16 cellular contexts compared by ENCODE assay signal in genomic region chr7:151168787-151169162, GRCh38. TPM values are rescaled to one million over a fixed set of nuclear protein-coding genes. Genes with fewer than 3 reads are reported as not detected.
DNase-seq lines count a peak whose midpoint lies in the region; ATAC-seq and TF ChIP-seq lines count a peak whose summit lies in the region.
"Had no signal": no experiment of that assay in that cellular context is flagged by ENCODE, and none has a peak within 500 bp of the region (broad histone marks: within the 10 kb centered on the region; RNA-seq: fewer than 3 reads in every experiment).

No MANE protein-coding gene starts in this region.

- H3K36me3 ChIP-seq in KMS-11 (ENCODE audit: insufficient read depth), result no peaks in the 10 kb centered on the region
- H3K36me3 ChIP-seq: BLaER1 treated with 17β-estradiol and CSF1 and Interleukin-3, amounts not matched to agents 10 nM and 100 nM; MG63; thoracic aorta had no signal

- TF ChIP-seq CTCF in Calu3 (IDR thresholded peaks at IDR 0.05; ENCODE audit: unreplicated experiment), result no peak
- TF ChIP-seq CTCF in KMS-11 (conservative IDR thresholded peaks at IDR 0.05; ENCODE audit: low read depth, low read length), result no peak
- TF ChIP-seq CTCF in progenitor cell of endocrine pancreas (IDR thresholded peaks at IDR 0.05; ENCODE audit: unreplicated experiment), result no peak
- TF ChIP-seq CTCF in GM13976 (IDR thresholded peaks at IDR 0.05; ENCODE audit: borderline replicate concordance, control extremely low read depth, extremely low read depth, insufficient read depth, missing control alignments), result no peak

- H3K4me1 Mint-ChIP-seq in Calu3 (ENCODE audit: low read depth, unreplicated experiment) (peaks cover 11% of the 10 kb centered on the region), progenitor cell of endocrine pancreas (ENCODE audit: low read depth) (peaks cover 10% of the 10 kb centered on the region)
- H3K4me1 Mint-ChIP-seq in effector memory CD8-positive, alpha-beta T cell (ENCODE audit: low read depth in 2 of 2), result peaks cover 11 to 14% of the 10 kb centered on the region in 2 donors

- intact Hi-C loops in Calu3 (cut with micrococcal nuclease; ENCODE audit: unreplicated experiment), result no loop called here

- peak overlapping the region; percentile 44; the same call in 1 of the 2 replicates for H3K4me2 ChIP-seq in KMS-11

- peaks cover 50% of the 10 kb centered on the region for H3K27me3 ChIP-seq in KMS-11 (ENCODE audit: insufficient read depth, low read depth)

- no peaks in the 10 kb centered on the region for H3K79me2 ChIP-seq in KMS-11 (ENCODE audit: insufficient read depth, low read depth)

- BruUV-seq in Calu3 (replicated peaks; lab: Mats Ljungman, UMichigan), result no TSS peak

- H4K20me1 ChIP-seq in KMS-11 (ENCODE audit: insufficient read depth), result no peaks in the 10 kb centered on the region

- H3K9me3 Mint-ChIP-seq in Calu3 (ENCODE audit: low read depth, unreplicated experiment) (no peaks in the 10 kb centered on the region), progenitor cell of endocrine pancreas (ENCODE audit: low read depth) (peaks cover 2% of the 10 kb centered on the region)
- H3K9me3 Mint-ChIP-seq in effector memory CD8-positive, alpha-beta T cell, result no peaks in the 10 kb centered on the region
- H3K9me3 Mint-ChIP-seq: activated naive CD4-positive, alpha-beta T cell treated with anti-CD3 and anti-CD28 coated beads, Interleukin-2, amount 50 U/mL, for 72 hours had no signal

- H3K4me3 Mint-ChIP-seq in Calu3 (ENCODE audit: low read depth, unreplicated experiment) (peak overlapping the region; percentile 60), progenitor cell of endocrine pancreas (ENCODE audit: low read depth) (peak overlapping the region; percentile 65)
- H3K4me3 Mint-ChIP-seq in effector memory CD8-positive, alpha-beta T cell, result peak overlapping the region; percentile 71 to 74

- ATAC-seq in effector memory CD8-positive, alpha-beta T cell (replicated peaks), result no peak

- DNase-seq in Calu3 (no peak), progenitor cell of endocrine pancreas (ENCODE audit: low spot score, unreplicated experiment) (no peak), NCI-H146 (lab: John Stamatoyannopoulos, UW) (no peak), iPS-NIHi11 (ENCODE audit: low spot score) (no peak), GM13976 (ENCODE audit: low spot score) (no peak)
- no peak for DNase-seq in effector memory CD8-positive, alpha-beta T cell
- DNase-seq: DMS79 treated with DMSO at 0.1 percent for 48 hours, foreskin fibroblast, NCI-H446 treated with DMSO at 0.1 percent for 48 hours had no signal

- no peak overlapping the region for H3K4me3 ChIP-seq in KMS-11 (IDR thresholded peaks at IDR 0.05; ENCODE audit: insufficient read depth, low read depth, low read length)

- H2AFZ ChIP-seq in KMS-11 (ENCODE audit: low read depth), result no peak overlapping the region

- peaks cover 61% of the 10 kb centered on the region for H3K27me3 Mint-ChIP-seq in Calu3 (ENCODE audit: unreplicated experiment)
- H3K27me3 Mint-ChIP-seq in effector memory CD8-positive, alpha-beta T cell, result peaks cover 43 to 54% of the 10 kb centered on the region in 2 donors
- peaks cover 46% of the 10 kb centered on the region for H3K27me3 Mint-ChIP-seq in progenitor cell of endocrine pancreas

- in situ Hi-C loops in GM13976 (cut with MboI; ENCODE audit: low sequenced_read_pairs, unreplicated experiment), result no loop called here

- no peak overlapping the region for H3K9ac ChIP-seq in KMS-11
- H3K9ac ChIP-seq: BLaER1 treated with 17β-estradiol and CSF1 and Interleukin-3, amounts not matched to agents 10 nM and 100 nM had no signal

- peaks cover 3% of the 10 kb centered on the region for H3K4me1 ChIP-seq in KMS-11 (ENCODE audit: low read depth, poor library complexity, severe bottlenecking)

- H3K27ac ChIP-seq in KMS-11, result no peak overlapping the region
- H3K27ac ChIP-seq: BLaER1 treated with 17β-estradiol and CSF1 and Interleukin-3, amounts not matched to agents 10 nM and 100 nM; thoracic aorta had no signal

- H3K27ac Mint-ChIP-seq in Calu3 (ENCODE audit: unreplicated experiment) (no peak overlapping the region), progenitor cell of endocrine pancreas (peak overlapping the region; percentile 22)
- H3K27ac Mint-ChIP-seq in effector memory CD8-positive, alpha-beta T cell, result no peak overlapping the region
- H3K27ac Mint-ChIP-seq: activated naive CD4-positive, alpha-beta T cell treated with anti-CD3 and anti-CD28 coated beads, Interleukin-2, amount 50 U/mL, for 72 hours had no signal

- H3K36me3 Mint-ChIP-seq in Calu3 (ENCODE audit: insufficient read depth, unreplicated experiment), result no peaks in the 10 kb centered on the region
- no peaks in the 10 kb centered on the region for H3K36me3 Mint-ChIP-seq in effector memory CD8-positive, alpha-beta T cell (ENCODE audit: insufficient read depth)
- H3K36me3 Mint-ChIP-seq in progenitor cell of endocrine pancreas (ENCODE audit: insufficient read depth), result no peaks in the 10 kb centered on the region

- CTCF ChIA-PET in Calu3 (lab: Charles Lee), result interaction anchor here (1.9 to 2.9 kb wide), 2 partner anchors 45 to 75 kb away, joined by 6 to 12 read pairs; no protein-coding TSS in a partner anchor

RNA-seq across cellular contexts. Expression of gene GBX1, which starts 1.3 kb away (rescaled TPM):
- total RNA-seq in Calu3 (2022) (not detected in 2 replicates), progenitor cell of endocrine pancreas (2.0 and 2.1 TPM in 2 replicates)
- total RNA-seq: HT1080, thoracic aorta had no signal

RNA-seq across cellular contexts. Expression of gene ASB10, which starts 18.3 kb away (rescaled TPM):
- not detected in 2 replicates for total RNA-seq in Calu3 (2022)
- not detected in 2 replicates for total RNA-seq in progenitor cell of endocrine pancreas
- total RNA-seq: activated naive CD4-positive, alpha-beta T cell treated with anti-CD3 and anti-CD28 coated beads, Interleukin-2, amount 50 U/mL, for 72 hours; HT1080; lower leg skin; thoracic aorta had no signal

RNA-seq across cellular contexts. Expression of gene H2BK1, which starts 41.5 kb away (rescaled TPM):
- not detected in 2 replicates for total RNA-seq in Calu3 (2022)
- total RNA-seq in progenitor cell of endocrine pancreas, result not detected in 2 replicates
- total RNA-seq: HT1080, lower leg skin, thoracic aorta had no signal

RNA-seq across cellular contexts. Expression of gene ABCF2, which starts 58.2 kb away (rescaled TPM):
- total RNA-seq in Calu3 (2022), result 43.0 and 49.7 TPM in 2 replicates
- total RNA-seq in progenitor cell of endocrine pancreas, result 48.7 and 55.1 TPM in 2 replicates
